9 cellular contexts compared by ENCODE assay signal in genomic region chr16:63742150-63742549, GRCh38.
"Had no signal": no experiment of that assay in that cellular context is flagged by ENCODE, and none has a peak within 500 bp of the region (broad histone marks: within the 10 kb centered on the region; RNA-seq: fewer than 3 reads in every experiment).

No MANE protein-coding gene starts in this region.

- H3K27ac ChIP-seq: GM23248, KMS-11 had no signal

- H2AFZ ChIP-seq: GM23248 had no signal

- FAIRE-seq: H54, HTR-8/SVneo had no signal

- H3K9ac ChIP-seq: GM23248, KMS-11 had no signal

- DNase-seq: GM23248, GOT3, H9, HCEC 1CT, Karpas-422, KBM-7 had no signal

- H3K4me2 ChIP-seq: KMS-11 had no signal

- H3K4me3 ChIP-seq: GM23248 had no signal
